ENCODE assay signal across 20 cellular contexts in genomic region chr2:150909613-150910012, GRCh38.
A peak's percentile ranks its signal among the peaks of the same experiment; 100 is the strongest.
DNase-seq lines count a peak whose midpoint lies in the region; ATAC-seq, FAIRE-seq and TF ChIP-seq lines count a peak whose summit lies in the region.
"Had no signal": no experiment of that assay in that cellular context is flagged by ENCODE, and none has a peak within 500 bp of the region (broad histone marks: within the 10 kb centered on the region; RNA-seq: fewer than 3 reads in every experiment).

No MANE protein-coding gene starts in this region.

- POLR2A ChIA-PET in GM12878 (lab: Charles Lee), result no interaction called here

- no peak overlapping the region; the same call in 1 of the 2 replicates for H2AFZ ChIP-seq in GM12878 (ENCODE audit: control insufficient read depth, low read depth, low read length)
- H2AFZ ChIP-seq in osteoblast (ENCODE audit: low read length), result no peak overlapping the region

- in situ Hi-C loops in GM12878 (cut with MboI), result no loop called here

- TF ChIP-seq CTCF in GM12878 (IDR thresholded peaks at IDR 0.05 in 2 of 3, conservative IDR thresholded peaks at IDR 0.05 in 1 of 3; ENCODE audit: control insufficient read depth in 2 of 3, extremely low read depth in 1 of 3, insufficient read depth in 1 of 3, low read depth in 3 of 3, low read length in 3 of 3) (peak in 2 of 3 experiments; percentile 8 to 24; a peak in 1 of 6 replicates), osteoblast (IDR thresholded peaks at IDR 0.05; ENCODE audit: extremely low read depth, low read depth, low read length) (peak; percentile 27)

- no TSS peak for BruUV-seq in GM12878 (replicated peaks; lab: Mats Ljungman, UMichigan)

- WGBS in GM12878 (ENCODE audit: insufficient coverage, insufficient replicate concordance, low lambda C conversion rate, missing lambda C conversion rate), result 8% methylated on average over 1 of the region's 1 CpG

- H3K9me3 ChIP-seq in GM12878 (replicated peaks; ENCODE audit: control insufficient read depth, insufficient read depth, low read length) (no peaks in the 10 kb centered on the region; the same call in 1 of the 3 replicates), osteoblast (ENCODE audit: low read depth, low read length) (no peaks in the 10 kb centered on the region)
- H3K9me3 ChIP-seq: body of pancreas, gastrocnemius medialis, SJCRH30, spleen had no signal

- SMC1A ChIA-PET in GM12878 (lab: Charles Lee; ENCODE audit: uncharacterized antibody, unreplicated experiment), result no interaction called here

- no peak for TF ChIP-seq RAD21 in GM12878 (IDR thresholded peaks at IDR 0.05; ENCODE audit: insufficient read depth, low read depth, low read length)

- no peaks in the 10 kb centered on the region; the same call in 1 of the 2 replicates for H3K4me1 ChIP-seq in GM12878 (ENCODE audit: control insufficient read depth, insufficient read depth, low read length)
- peaks cover 13% of the 10 kb centered on the region for H3K4me1 ChIP-seq in osteoblast (ENCODE audit: insufficient read depth, low read length)
- H3K4me1 ChIP-seq: body of pancreas, gastrocnemius medialis, SJCRH30, spleen had no signal

- H3K4me1 Mint-ChIP-seq in T-helper 2 cell treated with Interferon-gamma antibody and Interleukin-4, amounts not matched to agents 5 μg/mL and 100 μg/mL, for 36 hours (ENCODE audit: low read depth), result no peaks in the 10 kb centered on the region
- H3K4me1 Mint-ChIP-seq: immature natural killer cell, memory B cell had no signal

- no peak overlapping the region for H3K9ac ChIP-seq in GM12878 (ENCODE audit: control insufficient read depth, insufficient read depth, low read length)

- no peak overlapping the region for H3K4me3 ChIP-seq in GM12878
- H3K4me3 ChIP-seq in osteoblast (ENCODE audit: insufficient read depth, low read length), result no peak overlapping the region
- H3K4me3 ChIP-seq: body of pancreas, gastrocnemius medialis, SJCRH30, spleen had no signal

- no peak for FAIRE-seq in GM12878 (lab: Jason Lieb, UNC)

- no peak for TF ChIP-seq EP300 in GM12878 (IDR thresholded peaks at IDR 0.05; ENCODE audit: borderline replicate concordance in 1 of 2, control insufficient read depth in 1 of 2, low read depth in 2 of 2, low read length in 2 of 2)

- no peak overlapping the region for H3K27ac Mint-ChIP-seq in T-helper 2 cell treated with Interferon-gamma antibody and Interleukin-4, amounts not matched to agents 5 μg/mL and 100 μg/mL, for 36 hours
- H3K27ac Mint-ChIP-seq: activated CD8-positive, alpha-beta T cell treated with anti-CD3 and anti-CD28 coated beads for 36 hours; immature natural killer cell; memory B cell had no signal

- H3K4me3 Mint-ChIP-seq in T-helper 2 cell treated with Interferon-gamma antibody and Interleukin-4, amounts not matched to agents 5 μg/mL and 100 μg/mL, for 36 hours, result no peak overlapping the region
- H3K4me3 Mint-ChIP-seq: activated CD8-positive, alpha-beta T cell treated with anti-CD3 and anti-CD28 coated beads for 36 hours; immature natural killer cell; memory B cell had no signal

- TF ChIP-seq POLR2A in GM12878 (IDR thresholded peaks at IDR 0.05; ENCODE audit: low read depth, low read length), result no peak

- H3K36me3 ChIP-seq in GM12878 (ENCODE audit: control insufficient read depth in 2 of 2, insufficient read depth in 2 of 2, low read length in 1 of 2), result no peaks in the 10 kb centered on the region
- no peaks in the 10 kb centered on the region for H3K36me3 ChIP-seq in osteoblast (ENCODE audit: insufficient read depth, low read length)
- H3K36me3 ChIP-seq: gastrocnemius medialis, SJCRH30, spleen had no signal

- ATAC-seq in GM12878, result peak; percentile 57
- ATAC-seq: activated CD8-positive, alpha-beta T cell treated with anti-CD3 and anti-CD28 coated beads for 36 hours; body of pancreas; gastrocnemius medialis had no signal

- CTCF ChIA-PET in GM12878 (lab: Yijun Ruan, JAX), result interaction anchor here (1.2 kb wide), 1 partner anchor 16 kb away, joined by 4 read pairs; no protein-coding TSS in a partner anchor

- H3K4me2 ChIP-seq in GM12878 (ENCODE audit: control insufficient read depth, insufficient read depth) (no peak overlapping the region), osteoblast (ENCODE audit: insufficient read depth, low read length) (no peak overlapping the region)

- no peaks in the 10 kb centered on the region for H3K27me3 Mint-ChIP-seq in T-helper 2 cell treated with Interferon-gamma antibody and Interleukin-4, amounts not matched to agents 5 μg/mL and 100 μg/mL, for 36 hours (ENCODE audit: low read depth)

- no peak overlapping the region for H3K27ac ChIP-seq in GM12878 (ENCODE audit: control insufficient read depth, insufficient read depth)
- H3K27ac ChIP-seq in osteoblast (ENCODE audit: low read depth, low read length), result no peak overlapping the region
- H3K27ac ChIP-seq: body of pancreas, gastrocnemius medialis, SJCRH30, spleen had no signal

- no peaks in the 10 kb centered on the region for H3K79me2 ChIP-seq in GM12878 (ENCODE audit: control insufficient read depth, insufficient read depth, low read length)
- H3K79me2 ChIP-seq in osteoblast (ENCODE audit: insufficient read depth, low read length), result no peaks in the 10 kb centered on the region

- DNase-seq in NCI-H2171 treated with DMSO at 0.1 percent for 48 hours (lab: John Stamatoyannopoulos, UW) (peak; percentile 30), NCI-H2171 (lab: John Stamatoyannopoulos, UW) (no peak), HT-29 (ENCODE audit: low spot score) (peak; percentile 13), GM12878 (ENCODE audit: low read depth, low spot score) (no peak), osteoblast (ENCODE audit: insufficient read length, low spot score, missing footprints) (no peak), DMS79 (lab: John Stamatoyannopoulos, UW) (no peak), nucleus accumbens (lab: John Stamatoyannopoulos, UW) (no peak)
- no peak for DNase-seq in T-helper 2 cell treated with Interferon-gamma antibody and Interleukin-4, amounts not matched to agents 5 μg/mL and 100 μg/mL, for 36 hours (ENCODE audit: low spot score)
- DNase-seq: activated CD8-positive, alpha-beta T cell treated with anti-CD3 and anti-CD28 coated beads for 36 hours; activated gamma-delta T cell; body of pancreas; effector CD8-positive, alpha-beta T cell; gastrocnemius medialis; immature natural killer cell; NCI-H1694 treated with DMSO at 0.1 percent for 48 hours; NCI-H748 treated with DMSO at 0.1 percent for 48 hours; occipital lobe; SJCRH30; spleen had no signal

- H3K27me3 ChIP-seq in GM12878 (replicated peaks in 1 of 2; ENCODE audit: control insufficient read depth in 2 of 2, insufficient read depth in 2 of 2, low read length in 1 of 2) (no peaks in the 10 kb centered on the region), osteoblast (ENCODE audit: insufficient read depth, low read length) (no peaks in the 10 kb centered on the region)
- H3K27me3 ChIP-seq: body of pancreas, gastrocnemius medialis, SJCRH30, spleen had no signal

- no peaks in the 10 kb centered on the region for H3K36me3 Mint-ChIP-seq in T-helper 2 cell treated with Interferon-gamma antibody and Interleukin-4, amounts not matched to agents 5 μg/mL and 100 μg/mL, for 36 hours (ENCODE audit: low read depth)
- H3K36me3 Mint-ChIP-seq: immature natural killer cell, memory B cell had no signal

- H4K20me1 ChIP-seq in GM12878 (ENCODE audit: control insufficient read depth, insufficient read depth), result no peaks in the 10 kb centered on the region
- H4K20me1 ChIP-seq in osteoblast (ENCODE audit: insufficient read depth, low read length), result no peaks in the 10 kb centered on the region

- H3K9me3 Mint-ChIP-seq in T-helper 2 cell treated with Interferon-gamma antibody and Interleukin-4, amounts not matched to agents 5 μg/mL and 100 μg/mL, for 36 hours, result no peaks in the 10 kb centered on the region
- H3K9me3 Mint-ChIP-seq: activated CD8-positive, alpha-beta T cell treated with anti-CD3 and anti-CD28 coated beads for 36 hours had no signal

- intact Hi-C loops in GM12878 (cut with micrococcal nuclease; ENCODE audit: unreplicated experiment), result no loop called here

- RAD21 ChIA-PET in GM12878 (lab: Charles Lee; ENCODE audit: unreplicated experiment), result no interaction called here

TF ChIP-seq in GM12878, 131 proteins besides CTCF, POLR2A, EP300 and RAD21:
- TF ChIP-seq PML (IDR thresholded peaks at IDR 0.05; ENCODE audit: low read length), result no peak
- TF ChIP-seq, protein P1, sequence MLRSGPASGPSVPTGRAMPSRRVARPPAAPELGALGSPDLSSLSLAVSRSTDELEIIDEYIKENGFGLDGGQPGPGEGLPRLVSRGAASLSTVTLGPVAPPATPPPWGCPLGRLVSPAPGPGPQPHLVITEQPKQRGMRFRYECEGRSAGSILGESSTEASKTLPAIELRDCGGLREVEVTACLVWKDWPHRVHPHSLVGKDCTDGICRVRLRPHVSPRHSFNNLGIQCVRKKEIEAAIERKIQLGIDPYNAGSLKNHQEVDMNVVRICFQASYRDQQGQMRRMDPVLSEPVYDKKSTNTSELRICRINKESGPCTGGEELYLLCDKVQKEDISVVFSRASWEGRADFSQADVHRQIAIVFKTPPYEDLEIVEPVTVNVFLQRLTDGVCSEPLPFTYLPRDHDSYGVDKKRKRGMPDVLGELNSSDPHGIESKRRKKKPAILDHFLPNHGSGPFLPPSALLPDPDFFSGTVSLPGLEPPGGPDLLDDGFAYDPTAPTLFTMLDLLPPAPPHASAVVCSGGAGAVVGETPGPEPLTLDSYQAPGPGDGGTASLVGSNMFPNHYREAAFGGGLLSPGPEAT (IDR thresholded peaks at IDR 0.05; ENCODE audit: low read depth), result no peak
- TF ChIP-seq CBFB (IDR thresholded peaks at IDR 0.05; ENCODE audit: low read depth), result no peak
- no peak for TF ChIP-seq MYC (IDR thresholded peaks at IDR 0.05; ENCODE audit: insufficient read depth, insufficient read length, insufficient replicate concordance, low read length, severe bottlenecking)
- no peak for TF ChIP-seq FOXK2 (IDR thresholded peaks at IDR 0.05)
- no peak for TF ChIP-seq NFIC (IDR thresholded peaks at IDR 0.05; ENCODE audit: low read depth, low read length)
- no peak for TF ChIP-seq SMAD5 (IDR thresholded peaks at IDR 0.05; ENCODE audit: low read depth)
TF ChIP-seq in GM12878: peak in this region for 0.

Comparison
In these comparisons a context has a peak if more than half of its experiments do, and no peak if none do; other contexts are left out.
1. DNase-seq: peak in NCI-H2171 treated with DMSO at 0.1 percent for 48 hours (single experiment) and HT-29 (single experiment); none in NCI-H2171 (single experiment), GM12878 (single experiment), osteoblast (single experiment), DMS79 (single experiment), nucleus accumbens (0 of 56) and T-helper 2 cell treated with Interferon-gamma antibody and Interleukin-4, amounts not matched to agents 5 μg/mL and 100 μg/mL, for 36 hours (single experiment).